ENCODE assay signal across 18 cellular contexts in the genomic region with DNA sequence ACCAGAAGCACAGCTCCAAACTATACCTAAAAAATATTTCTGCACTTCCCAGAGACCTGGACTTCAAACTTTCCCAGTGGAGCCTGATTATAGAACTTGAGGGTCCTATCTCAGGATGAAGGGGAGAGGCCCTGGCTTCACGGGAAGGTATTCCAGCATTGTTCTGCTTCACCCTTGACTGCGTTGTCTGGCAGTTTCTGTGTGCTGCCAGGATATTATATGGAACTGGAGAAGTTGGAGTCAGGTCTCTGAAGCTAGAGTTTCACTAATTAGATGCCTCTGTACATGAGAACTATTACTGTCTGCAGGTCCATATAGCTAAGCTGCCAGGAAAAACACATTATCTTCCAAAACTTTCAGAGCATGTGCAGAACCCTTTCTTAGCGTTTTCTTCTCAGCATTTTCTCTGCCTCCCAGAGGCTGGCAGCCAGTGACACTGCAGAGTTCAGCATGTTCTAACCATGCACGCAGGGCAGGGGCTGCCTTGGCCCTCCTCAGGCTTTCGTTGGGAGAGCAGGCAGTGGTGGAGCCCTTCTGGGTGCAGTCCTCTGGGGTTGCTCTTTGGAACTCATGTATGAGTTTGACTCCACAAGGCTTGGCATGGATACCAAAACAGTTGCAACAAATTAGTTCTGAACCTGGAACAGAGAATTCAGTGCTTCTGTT.
DNase-seq lines count a peak whose midpoint lies in the region; TF ChIP-seq lines count a peak whose summit lies in the region.
"Had no signal": no experiment of that assay in that cellular context is flagged by ENCODE, and none has a peak within 500 bp of the region (broad histone marks: within the 10 kb centered on the region; RNA-seq: fewer than 3 reads in every experiment).

No MANE protein-coding gene starts in this region.

- DNase-seq in chondrocyte (ENCODE audit: low spot score) (no peak), right atrium auricular region (ENCODE audit: low spot score) (peak; percentile 57), smooth muscle cell (lab: John Stamatoyannopoulos, UW; ENCODE audit: unreplicated experiment) (no peak), trophoblast cell (no peak), immature natural killer cell (no peak), DMS53 (lab: John Stamatoyannopoulos, UW) (no peak)
- DNase-seq: activated CD4-positive, alpha-beta T cell treated with anti-CD3 and anti-CD28 coated beads for 48 hours; activated naive CD8-positive, alpha-beta T cell treated with anti-CD3 and anti-CD28 coated beads, Interleukin-2, amount 50 U/mL, for 24 hours; CD8-positive, alpha-beta T cell; GF-D8; glutamatergic neuron; NCI-H146; NCI-H748 treated with DMSO at 0.1 percent for 48 hours; SHP77 treated with DMSO at 0.1 percent for 48 hours; T-cell had no signal

- no peak overlapping the region for H4K91ac ChIP-seq in trophoblast cell (ENCODE audit: low read depth, low read length)

- TF ChIP-seq RAD21 in Ishikawa (IDR thresholded peaks at IDR 0.05; ENCODE audit: low read depth): no peak

- H3K36me3 Mint-ChIP-seq in chondrocyte (ENCODE audit: low read depth) (peaks cover 40% of the 10 kb centered on the region), immature natural killer cell (peaks cover 0 to 16% (median 13%) of the 10 kb centered on the region in 3 donors)
- H3K36me3 Mint-ChIP-seq: CD8-positive, alpha-beta T cell; IgD-negative memory B cell; T-cell had no signal

- no peak overlapping the region for H3K4ac ChIP-seq in trophoblast cell (ENCODE audit: low read depth, low read length)

- H3K4me2 ChIP-seq in smooth muscle cell (no peak overlapping the region), trophoblast cell (ENCODE audit: low read length) (no peak overlapping the region)

- H2AFZ ChIP-seq in smooth muscle cell (ENCODE audit: low read depth): no peak overlapping the region
- no peak overlapping the region for H2AFZ ChIP-seq in trophoblast cell (ENCODE audit: insufficient read depth, low read length, poor library complexity)

- H3K36me3 ChIP-seq in right atrium auricular region (peaks cover 58% of the 10 kb centered on the region), smooth muscle cell (ENCODE audit: low read depth) (peaks cover 22% of the 10 kb centered on the region), trophoblast cell (ENCODE audit: control insufficient read depth in 1 of 2, insufficient read depth in 2 of 2, low read length in 2 of 2) (peaks cover 51 to 64% of the 10 kb centered on the region in 2 experiments)

- H4K12ac ChIP-seq in trophoblast cell (ENCODE audit: low read depth, low read length): no peak overlapping the region

- H3K27me3 Mint-ChIP-seq in chondrocyte (ENCODE audit: low read depth) (no peaks in the 10 kb centered on the region), immature natural killer cell (ENCODE audit: low read depth in 3 of 3) (peaks cover 0 to 2% (median 0%) of the 10 kb centered on the region in 3 donors)
- H3K27me3 Mint-ChIP-seq: T-cell had no signal

- no peak overlapping the region for H2BK5ac ChIP-seq in trophoblast cell (ENCODE audit: low read depth, low read length, poor library complexity)

- no peak overlapping the region for H2AK5ac ChIP-seq in trophoblast cell (ENCODE audit: low read length)

- H3K14ac ChIP-seq in trophoblast cell (ENCODE audit: low read length): no peak overlapping the region

- no peak overlapping the region for H3K9ac ChIP-seq in smooth muscle cell (ENCODE audit: low read depth)
- no peak overlapping the region for H3K9ac ChIP-seq in trophoblast cell (ENCODE audit: low read length)

- H3K4me3 ChIP-seq in right atrium auricular region (no peak overlapping the region), smooth muscle cell (no peak overlapping the region), trophoblast cell (ENCODE audit: low read depth, low read length) (no peak overlapping the region)

- peak; percentile 30 for TF ChIP-seq CTCF in chondrocyte (IDR thresholded peaks at IDR 0.05)
- TF ChIP-seq CTCF in right atrium auricular region (IDR thresholded peaks at IDR 0.05): no peak
- no peak for TF ChIP-seq CTCF in smooth muscle cell (IDR thresholded peaks at IDR 0.05; ENCODE audit: borderline replicate concordance, insufficient read depth, poor library complexity, severe bottlenecking)

- H3K23ac ChIP-seq in trophoblast cell (ENCODE audit: low read length): no peak overlapping the region

- peaks cover 3% of the 10 kb centered on the region for H3K79me2 ChIP-seq in smooth muscle cell (ENCODE audit: low read depth)
- H3K79me2 ChIP-seq in trophoblast cell (ENCODE audit: control insufficient read depth, insufficient read depth, low read length, poor library complexity): no peaks in the 10 kb centered on the region

- WGBS in smooth muscle cell (ENCODE audit: low lambda C conversion rate): 83% methylated on average over 5 of the region's 5 CpGs
- no CpG with 5 or more reads among the region's 5 CpGs for WGBS in trophoblast cell (ENCODE audit: extremely low coverage, insufficient coverage, insufficient read length)

- H3K27ac Mint-ChIP-seq in chondrocyte (ENCODE audit: unreplicated experiment) (peak overlapping the region; percentile 61), immature natural killer cell (no peak overlapping the region)
- H3K27ac Mint-ChIP-seq: activated naive CD8-positive, alpha-beta T cell treated with anti-CD3 and anti-CD28 coated beads, Interleukin-2, amount 50 U/mL, for 24 hours; activated T-helper 2 cell treated with anti-CD3 and anti-CD28 coated beads, Interferon-gamma antibody, Interleukin-2, Interleukin-4, amounts not matched to agents 10 μg/mL and 5 μg/mL and 100 μg/mL, durations not matched to agents 14 hours and 24 hours and 36 hours; CD8-positive, alpha-beta T cell; IgD-negative memory B cell; T-cell had no signal

- no peak overlapping the region for H3K27ac ChIP-seq in right atrium auricular region
- peak overlapping the region; percentile 97 for H3K27ac ChIP-seq in smooth muscle cell (ENCODE audit: low read depth)
- no peak overlapping the region for H3K27ac ChIP-seq in trophoblast cell (ENCODE audit: low read depth, low read length)

- H4K8ac ChIP-seq in trophoblast cell (ENCODE audit: low read depth, low read length): no peak overlapping the region

- no peak overlapping the region for H3K18ac ChIP-seq in trophoblast cell (ENCODE audit: low read length)

- no peaks in the 10 kb centered on the region for H3K9me3 ChIP-seq in right atrium auricular region
- no peaks in the 10 kb centered on the region for H3K9me3 ChIP-seq in smooth muscle cell (replicated peaks; ENCODE audit: low read depth)
- no peaks in the 10 kb centered on the region for H3K9me3 ChIP-seq in trophoblast cell (ENCODE audit: insufficient read depth, low read depth, low read length)

- H3K9me3 Mint-ChIP-seq in chondrocyte (ENCODE audit: low read depth): no peaks in the 10 kb centered on the region
- H3K9me3 Mint-ChIP-seq in immature natural killer cell: no peaks in the 10 kb centered on the region
- H3K9me3 Mint-ChIP-seq: activated naive CD8-positive, alpha-beta T cell treated with anti-CD3 and anti-CD28 coated beads, Interleukin-2, amount 50 U/mL, for 24 hours; activated T-helper 2 cell treated with anti-CD3 and anti-CD28 coated beads, Interferon-gamma antibody, Interleukin-2, Interleukin-4, amounts not matched to agents 10 μg/mL and 5 μg/mL and 100 μg/mL, durations not matched to agents 14 hours and 24 hours and 36 hours; CD8-positive, alpha-beta T cell; IgD-negative memory B cell; T-cell had no signal

- H4K20me1 ChIP-seq in smooth muscle cell (ENCODE audit: low read depth): no peaks in the 10 kb centered on the region

- no peaks in the 10 kb centered on the region for H3K27me3 ChIP-seq in right atrium auricular region
- no peaks in the 10 kb centered on the region for H3K27me3 ChIP-seq in smooth muscle cell (ENCODE audit: low read depth)
- no peaks in the 10 kb centered on the region for H3K27me3 ChIP-seq in trophoblast cell (ENCODE audit: insufficient read depth, low read length)

- H3K4me3 Mint-ChIP-seq in chondrocyte (ENCODE audit: unreplicated experiment) (no peak overlapping the region), immature natural killer cell (no peak overlapping the region)
- H3K4me3 Mint-ChIP-seq: activated naive CD8-positive, alpha-beta T cell treated with anti-CD3 and anti-CD28 coated beads, Interleukin-2, amount 50 U/mL, for 24 hours; CD8-positive, alpha-beta T cell; IgD-negative memory B cell; T-cell had no signal

- peaks cover 7% of the 10 kb centered on the region for H3K79me1 ChIP-seq in trophoblast cell (ENCODE audit: low read length)

- no peak overlapping the region for H2BK120ac ChIP-seq in trophoblast cell (ENCODE audit: insufficient read depth, low read length, poor library complexity)

- H3F3A ChIP-seq in smooth muscle cell (ENCODE audit: low read depth): peaks cover 10% of the 10 kb centered on the region

- H2BK12ac ChIP-seq in trophoblast cell (ENCODE audit: low read length): no peak overlapping the region

- peak; percentile 77 for TF ChIP-seq EP300 in Ishikawa (IDR thresholded peaks at IDR 0.05; ENCODE audit: borderline replicate concordance)

- H3K4me1 Mint-ChIP-seq in chondrocyte (ENCODE audit: low read depth) (peaks cover 50% of the 10 kb centered on the region), immature natural killer cell (peaks cover 13 to 17% of the 10 kb centered on the region in 2 donors)

- H3K4me1 ChIP-seq in right atrium auricular region (peaks cover 0 to 22% of the 10 kb centered on the region in 2 donors), smooth muscle cell (ENCODE audit: low read depth) (peaks cover 12% of the 10 kb centered on the region), trophoblast cell (ENCODE audit: control insufficient read depth in 1 of 2, insufficient read depth in 2 of 2, low read length in 2 of 2) (peaks cover 8 to 12% of the 10 kb centered on the region in 2 experiments)

TF ChIP-seq in Ishikawa, 13 proteins besides CTCF, POLR2A, EP300 and RAD21:
- TF ChIP-seq TCF12 (IDR thresholded peaks at IDR 0.05; ENCODE audit: low read depth) (no peak; the same call in 1 of the 2 replicates), FOXM1 (IDR thresholded peaks at IDR 0.05; ENCODE audit: borderline replicate concordance, low read depth) (peak; percentile 26; the same call in 1 of the 2 replicates), TEAD4 (IDR thresholded peaks at IDR 0.05) (0 out of 2 replicates have a peak, but pooled peaks have one; percentile 26), ZBTB7A (IDR thresholded peaks at IDR 0.05; ENCODE audit: low read depth) (no peak), NFIC (IDR thresholded peaks at IDR 0.05) (peak; percentile 44; the same call in 1 of the 2 replicates), CREB1 (IDR thresholded peaks at IDR 0.05; ENCODE audit: low read depth) (no peak)
